In the genomic region with DNA sequence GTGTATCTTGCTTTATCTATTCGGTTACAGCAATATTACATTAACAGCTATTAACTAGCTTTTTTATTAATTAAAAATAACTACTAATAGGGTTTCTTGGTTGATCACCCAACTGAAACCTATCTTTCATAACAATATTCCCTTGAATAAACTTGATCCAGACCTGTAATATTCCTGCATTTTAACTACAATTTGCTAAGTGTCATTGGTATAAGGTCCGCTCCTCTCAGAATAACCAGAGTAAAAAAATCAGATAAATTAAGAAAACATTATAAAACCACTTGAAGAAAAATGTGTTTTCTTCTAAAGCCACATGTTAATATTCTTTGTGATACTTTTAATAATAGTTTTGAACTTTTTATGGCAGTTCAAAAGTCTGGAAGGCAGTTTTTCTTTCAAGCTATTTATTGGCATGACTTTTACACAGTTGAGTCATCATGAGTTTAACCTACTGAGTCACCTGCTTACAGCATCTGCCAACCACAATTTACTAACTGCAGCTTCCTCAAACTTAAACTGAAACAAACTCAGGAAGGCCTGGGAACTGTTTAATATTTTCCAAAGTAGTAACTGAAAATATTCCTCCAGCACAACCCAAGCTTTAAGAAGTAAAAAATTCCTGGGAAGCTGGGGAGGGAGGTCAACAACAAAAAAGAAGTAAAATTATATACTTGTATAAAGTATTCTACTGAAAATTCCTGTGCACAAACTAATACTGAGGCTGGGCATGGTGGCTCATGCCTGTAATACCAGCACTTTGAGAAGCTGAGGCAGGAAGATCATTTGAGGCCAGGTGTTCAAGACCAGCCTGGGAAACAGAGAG, we compare ENCODE assay signal across 1 cellular context.
TF ChIP-seq lines count a peak whose summit lies in the region.

No MANE protein-coding gene starts in this region.

TF ChIP-seq in HEK293, 187 proteins besides CTCF, POLR2A, EP300 and RAD21 (continued from another document):
- TF ChIP-seq, protein P1, sequence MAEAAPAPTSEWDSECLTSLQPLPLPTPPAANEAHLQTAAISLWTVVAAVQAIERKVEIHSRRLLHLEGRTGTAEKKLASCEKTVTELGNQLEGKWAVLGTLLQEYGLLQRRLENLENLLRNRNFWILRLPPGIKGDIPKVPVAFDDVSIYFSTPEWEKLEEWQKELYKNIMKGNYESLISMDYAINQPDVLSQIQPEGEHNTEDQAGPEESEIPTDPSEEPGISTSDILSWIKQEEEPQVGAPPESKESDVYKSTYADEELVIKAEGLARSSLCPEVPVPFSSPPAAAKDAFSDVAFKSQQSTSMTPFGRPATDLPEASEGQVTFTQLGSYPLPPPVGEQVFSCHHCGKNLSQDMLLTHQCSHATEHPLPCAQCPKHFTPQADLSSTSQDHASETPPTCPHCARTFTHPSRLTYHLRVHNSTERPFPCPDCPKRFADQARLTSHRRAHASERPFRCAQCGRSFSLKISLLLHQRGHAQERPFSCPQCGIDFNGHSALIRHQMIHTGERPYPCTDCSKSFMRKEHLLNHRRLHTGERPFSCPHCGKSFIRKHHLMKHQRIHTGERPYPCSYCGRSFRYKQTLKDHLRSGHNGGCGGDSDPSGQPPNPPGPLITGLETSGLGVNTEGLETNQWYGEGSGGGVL (tag by site-specific recombination; IDR thresholded peaks at IDR 0.05), result no peak
- TF ChIP-seq ZFHX2 (tag by site-specific recombination; conservative IDR thresholded peaks at IDR 0.05) (no peak), ZNF837 (tag by site-specific recombination; IDR thresholded peaks at IDR 0.05) (no peak), ZNF747 (tag by site-specific recombination; IDR thresholded peaks at IDR 0.05) (no peak), ZNF830 (tag by site-specific recombination; IDR thresholded peaks at IDR 0.05; ENCODE audit: low read depth) (no peak), ZNF19 (tag by site-specific recombination; IDR thresholded peaks at IDR 0.05; ENCODE audit: low read depth) (no peak)
- TF ChIP-seq, protein P2, sequence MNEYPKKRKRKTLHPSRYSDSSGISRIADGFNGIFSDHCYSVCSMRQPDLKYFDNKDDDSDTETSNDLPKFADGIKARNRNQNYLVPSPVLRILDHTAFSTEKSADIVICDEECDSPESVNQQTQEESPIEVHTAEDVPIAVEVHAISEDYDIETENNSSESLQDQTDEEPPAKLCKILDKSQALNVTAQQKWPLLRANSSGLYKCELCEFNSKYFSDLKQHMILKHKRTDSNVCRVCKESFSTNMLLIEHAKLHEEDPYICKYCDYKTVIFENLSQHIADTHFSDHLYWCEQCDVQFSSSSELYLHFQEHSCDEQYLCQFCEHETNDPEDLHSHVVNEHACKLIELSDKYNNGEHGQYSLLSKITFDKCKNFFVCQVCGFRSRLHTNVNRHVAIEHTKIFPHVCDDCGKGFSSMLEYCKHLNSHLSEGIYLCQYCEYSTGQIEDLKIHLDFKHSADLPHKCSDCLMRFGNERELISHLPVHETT (tag by site-specific recombination; IDR thresholded peaks at IDR 0.05), result no peak
- TF ChIP-seq, protein P3, sequence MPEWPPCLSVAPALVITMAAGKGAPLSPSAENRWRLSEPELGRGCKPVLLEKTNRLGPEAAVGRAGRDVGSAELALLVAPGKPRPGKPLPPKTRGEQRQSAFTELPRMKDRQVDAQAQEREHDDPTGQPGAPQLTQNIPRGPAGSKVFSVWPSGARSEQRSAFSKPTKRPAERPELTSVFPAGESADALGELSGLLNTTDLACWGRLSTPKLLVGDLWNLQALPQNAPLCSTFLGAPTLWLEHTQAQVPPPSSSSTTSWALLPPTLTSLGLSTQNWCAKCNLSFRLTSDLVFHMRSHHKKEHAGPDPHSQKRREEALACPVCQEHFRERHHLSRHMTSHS (tag by site-specific recombination; IDR thresholded peaks at IDR 0.05), result no peak
- TF ChIP-seq, protein P4, sequence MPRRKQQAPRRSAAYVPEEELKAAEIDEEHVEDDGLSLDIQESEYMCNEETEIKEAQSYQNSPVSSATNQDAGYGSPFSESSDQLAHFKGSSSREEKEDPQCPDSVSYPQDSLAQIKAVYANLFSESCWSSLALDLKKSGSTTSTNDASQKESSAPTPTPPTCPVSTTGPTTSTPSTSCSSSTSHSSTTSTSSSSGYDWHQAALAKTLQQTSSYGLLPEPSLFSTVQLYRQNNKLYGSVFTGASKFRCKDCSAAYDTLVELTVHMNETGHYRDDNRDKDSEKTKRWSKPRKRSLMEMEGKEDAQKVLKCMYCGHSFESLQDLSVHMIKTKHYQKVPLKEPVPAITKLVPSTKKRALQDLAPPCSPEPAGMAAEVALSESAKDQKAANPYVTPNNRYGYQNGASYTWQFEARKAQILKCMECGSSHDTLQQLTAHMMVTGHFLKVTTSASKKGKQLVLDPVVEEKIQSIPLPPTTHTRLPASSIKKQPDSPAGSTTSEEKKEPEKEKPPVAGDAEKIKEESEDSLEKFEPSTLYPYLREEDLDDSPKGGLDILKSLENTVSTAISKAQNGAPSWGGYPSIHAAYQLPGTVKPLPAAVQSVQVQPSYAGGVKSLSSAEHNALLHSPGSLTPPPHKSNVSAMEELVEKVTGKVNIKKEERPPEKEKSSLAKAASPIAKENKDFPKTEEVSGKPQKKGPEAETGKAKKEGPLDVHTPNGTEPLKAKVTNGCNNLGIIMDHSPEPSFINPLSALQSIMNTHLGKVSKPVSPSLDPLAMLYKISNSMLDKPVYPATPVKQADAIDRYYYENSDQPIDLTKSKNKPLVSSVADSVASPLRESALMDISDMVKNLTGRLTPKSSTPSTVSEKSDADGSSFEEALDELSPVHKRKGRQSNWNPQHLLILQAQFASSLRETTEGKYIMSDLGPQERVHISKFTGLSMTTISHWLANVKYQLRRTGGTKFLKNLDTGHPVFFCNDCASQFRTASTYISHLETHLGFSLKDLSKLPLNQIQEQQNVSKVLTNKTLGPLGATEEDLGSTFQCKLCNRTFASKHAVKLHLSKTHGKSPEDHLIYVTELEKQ (tag by site-specific recombination; IDR thresholded peaks at IDR 0.05; ENCODE audit: borderline replicate concordance), result 0 out of 2 replicates have a peak, but pooled peaks have one; percentile 19
- TF ChIP-seq, protein P5, sequence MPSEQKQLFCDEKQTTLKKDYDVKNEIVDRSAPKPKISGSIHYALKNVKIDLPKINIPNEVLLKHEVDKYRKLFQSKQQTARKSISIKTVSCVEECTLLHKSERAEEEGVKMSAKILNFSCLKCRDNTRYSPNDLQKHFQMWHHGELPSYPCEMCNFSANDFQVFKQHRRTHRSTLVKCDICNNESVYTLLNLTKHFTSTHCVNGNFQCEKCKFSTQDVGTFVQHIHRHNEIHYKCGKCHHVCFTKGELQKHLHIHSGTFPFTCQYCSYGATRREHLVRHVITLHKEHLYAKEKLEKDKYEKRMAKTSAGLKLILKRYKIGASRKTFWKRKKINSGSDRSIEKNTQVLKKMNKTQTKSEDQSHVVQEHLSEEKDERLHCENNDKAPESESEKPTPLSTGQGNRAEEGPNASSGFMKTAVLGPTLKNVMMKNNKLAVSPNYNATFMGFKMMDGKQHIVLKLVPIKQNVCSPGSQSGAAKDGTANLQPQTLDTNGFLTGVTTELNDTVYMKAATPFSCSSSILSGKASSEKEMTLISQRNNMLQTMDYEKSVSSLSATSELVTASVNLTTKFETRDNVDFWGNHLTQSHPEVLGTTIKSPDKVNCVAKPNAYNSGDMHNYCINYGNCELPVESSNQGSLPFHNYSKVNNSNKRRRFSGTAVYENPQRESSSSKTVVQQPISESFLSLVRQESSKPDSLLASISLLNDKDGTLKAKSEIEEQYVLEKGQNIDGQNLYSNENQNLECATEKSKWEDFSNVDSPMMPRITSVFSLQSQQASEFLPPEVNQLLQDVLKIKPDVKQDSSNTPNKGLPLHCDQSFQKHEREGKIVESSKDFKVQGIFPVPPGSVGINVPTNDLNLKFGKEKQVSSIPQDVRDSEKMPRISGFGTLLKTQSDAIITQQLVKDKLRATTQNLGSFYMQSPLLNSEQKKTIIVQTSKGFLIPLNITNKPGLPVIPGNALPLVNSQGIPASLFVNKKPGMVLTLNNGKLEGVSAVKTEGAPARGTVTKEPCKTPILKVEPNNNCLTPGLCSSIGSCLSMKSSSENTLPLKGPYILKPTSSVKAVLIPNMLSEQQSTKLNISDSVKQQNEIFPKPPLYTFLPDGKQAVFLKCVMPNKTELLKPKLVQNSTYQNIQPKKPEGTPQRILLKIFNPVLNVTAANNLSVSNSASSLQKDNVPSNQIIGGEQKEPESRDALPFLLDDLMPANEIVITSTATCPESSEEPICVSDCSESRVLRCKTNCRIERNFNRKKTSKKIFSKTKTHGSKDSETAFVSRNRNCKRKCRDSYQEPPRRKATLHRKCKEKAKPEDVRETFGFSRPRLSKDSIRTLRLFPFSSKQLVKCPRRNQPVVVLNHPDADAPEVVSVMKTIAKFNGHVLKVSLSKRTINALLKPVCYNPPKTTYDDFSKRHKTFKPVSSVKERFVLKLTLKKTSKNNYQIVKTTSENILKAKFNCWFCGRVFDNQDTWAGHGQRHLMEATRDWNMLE (tag by site-specific recombination; conservative IDR thresholded peaks at IDR 0.05; ENCODE audit: low read depth), result no peak
